ENCODE assay signal across 25 cellular contexts in the genomic region with DNA sequence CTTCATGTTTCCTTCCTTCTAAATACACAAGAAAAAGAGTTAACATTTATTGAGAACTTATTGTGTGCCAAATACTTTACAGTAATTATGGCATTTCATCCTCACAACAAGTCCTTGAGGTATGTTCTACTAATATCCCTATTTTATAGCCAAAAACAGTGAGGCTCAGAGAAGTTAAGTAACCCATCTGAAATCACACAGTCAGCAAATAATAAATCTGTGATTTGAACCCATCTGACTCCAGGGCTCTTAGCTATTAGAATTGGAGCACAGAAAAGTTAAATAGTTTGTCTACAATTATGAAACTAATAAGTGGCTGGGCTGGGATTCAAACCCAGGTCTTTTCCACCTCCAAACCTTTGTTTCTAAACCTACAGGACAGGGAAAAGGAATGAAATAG. TPM values are rescaled to one million over a fixed set of nuclear protein-coding genes. Genes with fewer than 3 reads are reported as not detected.
"Had no signal": no experiment of that assay in that cellular context is flagged by ENCODE, and none has a peak within 500 bp of the region (broad histone marks: within the 10 kb centered on the region; RNA-seq: fewer than 3 reads in every experiment).

No MANE protein-coding gene starts in this region.

- DNase-seq: activated CD4-positive, alpha-beta T cell treated with anti-CD3 and anti-CD28 coated beads for 48 hours; activated CD4-positive, alpha-beta T cell treated with anti-CD3 and anti-CD28 coated beads, Interleukin-2, amount 50 U/mL, for 48 hours; activated CD8-positive, alpha-beta memory T cell treated with anti-CD3 and anti-CD28 coated beads, Interleukin-2, amount 10 ng/mL, durations not matched to agents 7 days and 5 days; activated effector memory CD4-positive, alpha-beta T cell treated with Interleukin-2 at 50 U/mL for 16 hours; activated naive CD4-positive, alpha-beta T cell; activated T-cell treated with anti-CD3 and anti-CD28 coated beads, Interleukin-2, amount 50 U/mL, for 24 hours; caudate nucleus; Karpas-422; MM.1S; NCI-H1105; NCI-H1436; NCI-H187; NCI-H2081; NCI-H510A treated with DMSO at 0.1 percent for 48 hours; SHP77 treated with DMSO at 0.1 percent for 48 hours; T-cell; T-helper 2 cell had no signal

- H3K4me3 ChIP-seq: breast epithelium, SK-N-MC had no signal

- H3K27ac Mint-ChIP-seq: activated CD8-positive, alpha-beta memory T cell treated with anti-CD3 and anti-CD28 coated beads, Interleukin-2, amount 10 ng/mL, durations not matched to agents 7 days and 5 days; activated naive CD4-positive, alpha-beta T cell treated with anti-CD3 and anti-CD28 coated beads, Interleukin-2, amount 50 U/mL, for 24 hours; activated T-cell treated with anti-CD3 and anti-CD28 coated beads, Interleukin-2, amount 50 U/mL, for 24 hours; activated T-helper 1 cell treated with anti-CD3 and anti-CD28 coated beads, Interleukin-12 subunit alpha, Interleukin-12 subunit beta, Interleukin-2, Interleukin-4 antibody, amounts not matched to agents 30 ng/mL and 10 ng/mL and 1 ng/mL, durations not matched to agents 14 hours and 24 hours and 36 hours; T-cell had no signal

- H3K27ac ChIP-seq: breast epithelium, SK-N-MC, VCaP had no signal

- H3K4me3 Mint-ChIP-seq: activated CD8-positive, alpha-beta memory T cell treated with anti-CD3 and anti-CD28 coated beads, Interleukin-2, amount 10 ng/mL, durations not matched to agents 7 days and 5 days; activated naive CD4-positive, alpha-beta T cell treated with anti-CD3 and anti-CD28 coated beads, Interleukin-2, amount 50 U/mL, for 24 hours; activated T-cell treated with anti-CD3 and anti-CD28 coated beads, Interleukin-2, amount 50 U/mL, for 24 hours; activated T-helper 1 cell treated with anti-CD3 and anti-CD28 coated beads, Interleukin-12 subunit alpha, Interleukin-12 subunit beta, Interleukin-2, Interleukin-4 antibody, amounts not matched to agents 30 ng/mL and 10 ng/mL and 1 ng/mL, durations not matched to agents 14 hours and 24 hours and 36 hours; T-cell had no signal

- H3K36me3 Mint-ChIP-seq: activated CD8-positive, alpha-beta memory T cell treated with anti-CD3 and anti-CD28 coated beads, Interleukin-2, amount 10 ng/mL, durations not matched to agents 7 days and 5 days; activated naive CD4-positive, alpha-beta T cell treated with anti-CD3 and anti-CD28 coated beads, Interleukin-2, amount 50 U/mL, for 24 hours; T-cell had no signal

- H3K9me3 Mint-ChIP-seq: activated naive CD4-positive, alpha-beta T cell treated with anti-CD3 and anti-CD28 coated beads, Interleukin-2, amount 50 U/mL, for 24 hours; activated T-cell treated with anti-CD3 and anti-CD28 coated beads, Interleukin-2, amount 50 U/mL, for 24 hours; activated T-helper 1 cell treated with anti-CD3 and anti-CD28 coated beads, Interleukin-12 subunit alpha, Interleukin-12 subunit beta, Interleukin-2, Interleukin-4 antibody, amounts not matched to agents 30 ng/mL and 10 ng/mL and 1 ng/mL, durations not matched to agents 14 hours and 24 hours and 36 hours; T-cell had no signal

- H3K36me3 ChIP-seq: breast epithelium had no signal

- H3K4me1 Mint-ChIP-seq: activated CD8-positive, alpha-beta memory T cell treated with anti-CD3 and anti-CD28 coated beads, Interleukin-2, amount 10 ng/mL, durations not matched to agents 7 days and 5 days; activated naive CD4-positive, alpha-beta T cell treated with anti-CD3 and anti-CD28 coated beads, Interleukin-2, amount 50 U/mL, for 24 hours; T-cell had no signal

- H3K4me1 ChIP-seq: breast epithelium had no signal

- ATAC-seq: activated CD4-positive, CD25-positive, alpha-beta regulatory T cell treated with anti-CD3 and anti-CD28 coated beads, Interleukin-2, amount 50 U/mL, for 24 hours; activated CD8-positive, alpha-beta memory T cell treated with anti-CD3 and anti-CD28 coated beads, Interleukin-2, amount 10 ng/mL, durations not matched to agents 7 days and 5 days; T-cell had no signal

RNA-seq across cellular contexts. Expression of gene MYOD1, which starts 36.5 kb away (rescaled TPM):
- total RNA-seq: activated CD8-positive, alpha-beta memory T cell treated with anti-CD3 and anti-CD28 coated beads, Interleukin-2, amount 10 ng/mL, durations not matched to agents 7 days and 5 days; activated T-helper 1 cell treated with anti-CD3 and anti-CD28 coated beads, Interleukin-12 subunit alpha, Interleukin-12 subunit beta, Interleukin-2, Interleukin-4 antibody, amounts not matched to agents 30 ng/mL and 10 ng/mL and 1 ng/mL, durations not matched to agents 14 hours and 24 hours and 36 hours; aorta; breast epithelium; PC-3; T-cell had no signal

RNA-seq across cellular contexts. Expression of gene KCNC1, which starts 51.7 kb away (rescaled TPM):
- total RNA-seq: activated CD8-positive, alpha-beta memory T cell treated with anti-CD3 and anti-CD28 coated beads, Interleukin-2, amount 10 ng/mL, durations not matched to agents 7 days and 5 days; activated T-helper 1 cell treated with anti-CD3 and anti-CD28 coated beads, Interleukin-12 subunit alpha, Interleukin-12 subunit beta, Interleukin-2, Interleukin-4 antibody, amounts not matched to agents 30 ng/mL and 10 ng/mL and 1 ng/mL, durations not matched to agents 14 hours and 24 hours and 36 hours; aorta; PC-3; T-cell had no signal
